Comparison of ENCODE assay signal across 8 cellular contexts in genomic region chr2:227462463-227462951, GRCh38.
DNase-seq lines count a peak whose midpoint lies in the region; ATAC-seq, FAIRE-seq and TF ChIP-seq lines count a peak whose summit lies in the region.

No MANE protein-coding gene starts in this region.

- no peak overlapping the region for H3K27ac Mint-ChIP-seq in nephron progenitor cell

- peak overlapping the region in 9 of 11 experiments; percentile 24 to 86 (median 38); a peak in 12 of 22 replicates for H3K4me2 ChIP-seq in BLaER1 treated with 17β-estradiol and CSF1 and Interleukin-3, amounts not matched to agents 10 nM and 100 nM

- no peaks in the 10 kb centered on the region for H3K9me3 Mint-ChIP-seq in nephron progenitor cell

- FAIRE-seq in H54 (lab: Jason Lieb, UNC) = no peak

- H4K20me1 ChIP-seq in BLaER1 treated with 17β-estradiol and CSF1 and Interleukin-3, amounts not matched to agents 10 nM and 100 nM = no peaks in the 10 kb centered on the region

- no peak for TF ChIP-seq POLR2A in H54 (IDR thresholded peaks at IDR 0.05; ENCODE audit: low read depth, low read length)

- ATAC-seq in GM18909 (IDR thresholded peaks at IDR 0.05; ENCODE audit: poor library complexity, unreplicated experiment) (peak; percentile 58), HG02943 (IDR thresholded peaks at IDR 0.05; ENCODE audit: low read depth, unreplicated experiment) (peak; percentile 46)

- H3K36me3 ChIP-seq in BLaER1 treated with 17β-estradiol and CSF1 and Interleukin-3, amounts not matched to agents 10 nM and 100 nM = no peaks in the 10 kb centered on the region

- no peak overlapping the region for H3K4me3 Mint-ChIP-seq in nephron progenitor cell

- H3K36me3 Mint-ChIP-seq in nephron progenitor cell (ENCODE audit: low read depth) = no peaks in the 10 kb centered on the region

- peaks cover 41 to 98% (median 68%) of the 10 kb centered on the region in 10 experiments for H3K4me1 ChIP-seq in BLaER1 treated with 17β-estradiol and CSF1 and Interleukin-3, amounts not matched to agents 10 nM and 100 nM

- H3K27ac ChIP-seq in BLaER1 treated with 17β-estradiol and CSF1 and Interleukin-3, amounts not matched to agents 10 nM and 100 nM = no peak overlapping the region

- peaks cover 4% of the 10 kb centered on the region for H3K4me1 Mint-ChIP-seq in nephron progenitor cell

- H3K9ac ChIP-seq in BLaER1 treated with 17β-estradiol and CSF1 and Interleukin-3, amounts not matched to agents 10 nM and 100 nM = no peak overlapping the region

- H3K27me3 ChIP-seq in BLaER1 treated with 17β-estradiol and CSF1 and Interleukin-3, amounts not matched to agents 10 nM and 100 nM = no peaks in the 10 kb centered on the region; a peak in 1 of 22 replicates

- no peak for TF ChIP-seq CTCF in nephron progenitor cell (IDR thresholded peaks at IDR 0.05)

- peak; percentile 55 to 64 for DNase-seq in activated T-cell treated with anti-CD3 and anti-CD28 coated beads, Interleukin-2, amount 50 U/mL, for 48 hours
- DNase-seq in nephron progenitor cell = no peak
- DNase-seq in hippocampal formation (lab: John Stamatoyannopoulos, UW) = no peak
- no peak for DNase-seq in NCI-H226
- DNase-seq in H54 (ENCODE audit: insufficient read length, low spot score) = no peak

- H3K27me3 Mint-ChIP-seq in nephron progenitor cell (ENCODE audit: low read depth, poor library complexity) = peaks cover 10% of the 10 kb centered on the region

- no peaks in the 10 kb centered on the region for H3K9me3 ChIP-seq in BLaER1 treated with 17β-estradiol and CSF1 and Interleukin-3, amounts not matched to agents 10 nM and 100 nM (replicated peaks in 1 of 11)

- H3K4me3 ChIP-seq in BLaER1 treated with 17β-estradiol and CSF1 and Interleukin-3, amounts not matched to agents 10 nM and 100 nM = no peak overlapping the region

Comparison
In these comparisons a context has a peak if more than half of its experiments do, and no peak if none do; other contexts are left out.
1. DNase-seq: peak in activated T-cell treated with anti-CD3 and anti-CD28 coated beads, Interleukin-2, amount 50 U/mL, for 48 hours (2 of 2); none in nephron progenitor cell (single experiment), hippocampal formation (0 of 2), NCI-H226 (single experiment) and H54 (single experiment).